In genomic region chr20:1467355-1468116, GRCh38 we compare ENCODE assay signal across 8 cellular contexts. TPM values are rescaled to one million over a fixed set of nuclear protein-coding genes. Genes with fewer than 3 reads are reported as not detected.
DNase-seq lines count a peak whose midpoint lies in the region; ATAC-seq and TF ChIP-seq lines count a peak whose summit lies in the region.

No MANE protein-coding gene starts in this region.

- peaks cover 4% of the 10 kb centered on the region for H3K36me3 Mint-ChIP-seq in activated naive CD4-positive, alpha-beta T cell treated with anti-CD3 and anti-CD28 coated beads for 36 hours (ENCODE audit: low read depth)
- peaks cover 12% of the 10 kb centered on the region for H3K36me3 Mint-ChIP-seq in WTC11

- H3K9me3 ChIP-seq in right cardiac atrium (ENCODE audit: control insufficient read depth, low read length) (no peaks in the 10 kb centered on the region), skeletal muscle tissue (ENCODE audit: control insufficient read depth in 3 of 3, low read length in 3 of 3) (no peaks in the 10 kb centered on the region)

- peak overlapping the region; percentile 12 to 58 (median 27) for H3K9ac ChIP-seq in skeletal muscle tissue (ENCODE audit: low read depth in 1 of 3, low read length in 3 of 3)

- no peak overlapping the region for H3K27ac Mint-ChIP-seq in activated naive CD4-positive, alpha-beta T cell treated with anti-CD3 and anti-CD28 coated beads for 36 hours
- 0 out of 2 replicates have a peak overlapping the region, but pooled peaks have one; percentile 13 for H3K27ac Mint-ChIP-seq in WTC11

- CTCF ChIA-PET in activated naive CD4-positive, alpha-beta T cell treated with anti-CD3 and anti-CD28 coated beads for 36 hours (lab: Charles Lee): interaction anchor here (0.7 to 4.9 kb wide), 14 partner anchors 10 to 309 kb away, joined by 3 to 38 read pairs (median 4); no protein-coding TSS in a partner anchor
- CTCF ChIA-PET in WTC11 (lab: Charles Lee): interaction anchor here (0.8 to 3.8 kb wide), 19 partner anchors 17 to 309 kb away, joined by 3 to 38 read pairs (median 7); partner anchors contain the start of gene RAD21L1
- CTCF ChIA-PET in HEK293T (lab: Yijun Ruan, JAX): interaction anchor here (0.8 to 1.0 kb wide), 4 partner anchors 9 to 705 kb away, joined by 3 to 4 read pairs (median 3); no protein-coding TSS in a partner anchor

- no peak for TF ChIP-seq CTCF in WTC11 (IDR thresholded peaks at IDR 0.05)

- H3K9me3 Mint-ChIP-seq in activated naive CD4-positive, alpha-beta T cell treated with anti-CD3 and anti-CD28 coated beads for 36 hours: no peaks in the 10 kb centered on the region
- H3K9me3 Mint-ChIP-seq in WTC11: no peaks in the 10 kb centered on the region

- POLR2A ChIA-PET in WTC11 (lab: Charles Lee) (interaction anchor here (1.0 to 1.6 kb wide), 2 partner anchors 33 to 44 kb away, joined by 3 to 4 read pairs; no protein-coding TSS in a partner anchor), HEK293T (lab: Yijun Ruan, JAX) (no interaction called here)

- ATAC-seq in WTC11 (no peak), right cardiac atrium (no peak)

- H3K4me3 ChIP-seq in right cardiac atrium (ENCODE audit: low read length): no peak overlapping the region
- peak overlapping the region; percentile 57 to 64 (median 63) for H3K4me3 ChIP-seq in skeletal muscle tissue (ENCODE audit: low read length in 3 of 3)

- no peaks in the 10 kb centered on the region for H3K27me3 ChIP-seq in right cardiac atrium (ENCODE audit: control insufficient read depth, insufficient read depth)
- H3K27me3 ChIP-seq in skeletal muscle tissue (ENCODE audit: control insufficient read depth in 3 of 3, insufficient read depth in 3 of 3, low read length in 3 of 3): no peaks in the 10 kb centered on the region

- H3K36me3 ChIP-seq in skeletal muscle tissue (ENCODE audit: control insufficient read depth in 3 of 3, insufficient read depth in 3 of 3, low read length in 3 of 3): peaks cover 7 to 18% (median 18%) of the 10 kb centered on the region in 3 donors

- H3K27me3 Mint-ChIP-seq in activated naive CD4-positive, alpha-beta T cell treated with anti-CD3 and anti-CD28 coated beads for 36 hours (ENCODE audit: low read depth): peaks cover 6% of the 10 kb centered on the region
- peaks cover 8% of the 10 kb centered on the region for H3K27me3 Mint-ChIP-seq in WTC11 (ENCODE audit: low read depth)

- H3K27ac ChIP-seq in right cardiac atrium (ENCODE audit: low read length) (no peak overlapping the region), skeletal muscle tissue (ENCODE audit: low read depth, low read length) (peak overlapping the region; percentile 55)

- H3K4me1 Mint-ChIP-seq in activated naive CD4-positive, alpha-beta T cell treated with anti-CD3 and anti-CD28 coated beads for 36 hours (ENCODE audit: low read depth): peaks cover 42% of the 10 kb centered on the region
- H3K4me1 Mint-ChIP-seq in WTC11: peaks cover 27% of the 10 kb centered on the region

- H3K4me1 ChIP-seq in right cardiac atrium (ENCODE audit: control insufficient read depth, insufficient read depth, low read length): peaks cover 13% of the 10 kb centered on the region
- H3K4me1 ChIP-seq in skeletal muscle tissue (ENCODE audit: control insufficient read depth in 3 of 3, insufficient read depth in 3 of 3, low read length in 3 of 3): peaks cover 35 to 46% (median 36%) of the 10 kb centered on the region in 3 donors

- WGBS in right cardiac atrium: 60% methylated on average over 22 of the region's 22 CpGs

- no peak for DNase-seq in activated naive CD4-positive, alpha-beta T cell treated with anti-CD3 and anti-CD28 coated beads for 36 hours
- DNase-seq in activated naive CD4-positive, alpha-beta T cell treated with anti-CD3 and anti-CD28 coated beads, Interleukin-2, amount 50 U/mL, for 16 hours: no peak
- DNase-seq in WTC11 (ENCODE audit: low spot score) (no peak), right cardiac atrium (peak in 2 of 3 donors; percentile 49 to 60), HEK293T (ENCODE audit: extremely low spot score) (no peak), NCI-H226 (no peak)
- no peak for DNase-seq in activated effector memory CD4-positive, alpha-beta T cell treated with anti-CD3 and anti-CD28 coated beads, Interleukin-2, amount 50 U/mL, for 16 hours

- peak overlapping the region; percentile 80 for H3K4me3 Mint-ChIP-seq in activated naive CD4-positive, alpha-beta T cell treated with anti-CD3 and anti-CD28 coated beads for 36 hours
- H3K4me3 Mint-ChIP-seq in WTC11: peak overlapping the region; percentile 48

- intact Hi-C loops in activated naive CD4-positive, alpha-beta T cell treated with anti-CD3 and anti-CD28 coated beads for 36 hours (cut with micrococcal nuclease): loop anchor here (1.0 to 5.0 kb wide), 5 partner anchors 36 to 635 kb away; partner anchors contain the start of gene PSMF1
- intact Hi-C loops in right cardiac atrium (cut with DNase I): no loop called here

TF ChIP-seq in WTC11, 78 proteins besides CTCF, POLR2A, EP300 and RAD21:
- TF ChIP-seq GABPB1 (CRISPR knock-in tag; IDR thresholded peaks at IDR 0.05): 0 out of 2 replicates have a peak, but pooled peaks have one; percentile 21
- TF ChIP-seq NR3C1 (CRISPR knock-in tag; conservative IDR thresholded peaks at IDR 0.05; ENCODE audit: low read depth): no peak

TF ChIP-seq in HEK293T, 16 proteins besides CTCF, POLR2A, EP300 and RAD21:
- no peak for TF ChIP-seq ARNT (IDR thresholded peaks at IDR 0.05)
- no peak for TF ChIP-seq SP1 (IDR thresholded peaks at IDR 0.05)
- no peak for TF ChIP-seq CTBP1 (IDR thresholded peaks at IDR 0.05; ENCODE audit: borderline replicate concordance)
- TF ChIP-seq FOXK2 (IDR thresholded peaks at IDR 0.05): no peak
- TF ChIP-seq HDGF (IDR thresholded peaks at IDR 0.05; ENCODE audit: borderline replicate concordance): no peak
- no peak for TF ChIP-seq FOXM1 (IDR thresholded peaks at IDR 0.05; ENCODE audit: borderline replicate concordance)
- no peak for TF ChIP-seq ZNF384 (IDR thresholded peaks at IDR 0.05)
- no peak for TF ChIP-seq PKNOX1 (IDR thresholded peaks at IDR 0.05)
- no peak for TF ChIP-seq NFRKB (IDR thresholded peaks at IDR 0.05)
- TF ChIP-seq SUZ12 (IDR thresholded peaks at IDR 0.05): no peak
- TF ChIP-seq TARDBP (IDR thresholded peaks at IDR 0.05): no peak
- TF ChIP-seq BHLHE40 (IDR thresholded peaks at IDR 0.05; ENCODE audit: borderline replicate concordance): no peak
- TF ChIP-seq LEF1 (IDR thresholded peaks at IDR 0.05; ENCODE audit: borderline replicate concordance): no peak
- no peak for TF ChIP-seq L3MBTL2 (conservative IDR thresholded peaks at IDR 0.05)
- no peak for TF ChIP-seq FOXA1 (IDR thresholded peaks at IDR 0.05)
- no peak for TF ChIP-seq ELF4 (IDR thresholded peaks at IDR 0.05)

RNA-seq across cellular contexts. Expression of gene NSFL1C, which starts 0.9 kb away (rescaled TPM):
- 10 to 100 TPM; 80.4 to 84.1 TPM for total RNA-seq in activated naive CD4-positive, alpha-beta T cell treated with anti-CD3 and anti-CD28 coated beads for 36 hours
- total RNA-seq in WTC11 (2021) (76.7 to 85.5 TPM (median 83.2 TPM) in 3 replicates), right cardiac atrium (10 to 100 TPM; 44.1 to 65.6 (median 58.4) TPM), skeletal muscle tissue (28.7 TPM)
- polyA plus RNA-seq in right cardiac atrium: 36.3 TPM

RNA-seq across cellular contexts. Expression of gene SIRPB2, which starts 23.7 kb away (rescaled TPM):
- not detected for total RNA-seq in activated naive CD4-positive, alpha-beta T cell treated with anti-CD3 and anti-CD28 coated beads for 36 hours
- total RNA-seq in WTC11 (2021) (not detected in 3 replicates), right cardiac atrium (1 to 10 TPM; 2.6 to 5.4 (median 4.9) TPM), skeletal muscle tissue (1.6 TPM)
- 1.8 TPM for polyA plus RNA-seq in right cardiac atrium

Comparison
In these comparisons a context has a peak if more than half of its experiments do, and no peak if none do; other contexts are left out.
1. DNase-seq: peak in right cardiac atrium (2 of 3); none in activated naive CD4-positive, alpha-beta T cell treated with anti-CD3 and anti-CD28 coated beads for 36 hours (single experiment), activated naive CD4-positive, alpha-beta T cell treated with anti-CD3 and anti-CD28 coated beads, Interleukin-2, amount 50 U/mL, for 16 hours (single experiment), WTC11 (single experiment), HEK293T (single experiment), NCI-H226 (single experiment) and activated effector memory CD4-positive, alpha-beta T cell treated with anti-CD3 and anti-CD28 coated beads, Interleukin-2, amount 50 U/mL, for 16 hours (single experiment).